In genomic region chr18:22579271-22579670, GRCh38 we compare ENCODE assay signal across 23 cellular contexts.
"Had no signal": no experiment of that assay in that cellular context is flagged by ENCODE, and none has a peak within 500 bp of the region (broad histone marks: within the 10 kb centered on the region; RNA-seq: fewer than 3 reads in every experiment).

No MANE protein-coding gene starts in this region.

- H3K9me3 Mint-ChIP-seq: T-cell had no signal

- DNase-seq: KBM-7, MV-4-11, NCI-H1048, NCI-H1105, NCI-H1417, NCI-H1436 treated with DMSO at 0.1 percent for 48 hours, NCI-H1694, NCI-H187 treated with DMSO at 0.1 percent for 48 hours, NCI-H2029 treated with DMSO at 0.1 percent for 48 hours, NCI-H2171, NCI-H226, NCI-H446, NCI-H510A, NCI-H524 treated with DMSO at 0.1 percent for 48 hours, NCI-H69, NCI-H774, Right ventricle myocardium superior, RPMI8226, SIG-M5, SK-N-SH, SW 1271, T-cell had no signal

- H3K9ac ChIP-seq: SK-N-SH had no signal

- H3K4me1 Mint-ChIP-seq: IgD-negative memory B cell, T-cell had no signal

- H3K27ac Mint-ChIP-seq: IgD-negative memory B cell, T-cell had no signal

- H3K36me3 Mint-ChIP-seq: IgD-negative memory B cell, T-cell had no signal

- H3K4me3 Mint-ChIP-seq: IgD-negative memory B cell, T-cell had no signal

- H3K9me3 ChIP-seq: SK-N-SH had no signal
